In genomic region chr3:101632586-101632985, GRCh38 we compare ENCODE assay signal across 32 cellular contexts.
"Had no signal": no experiment of that assay in that cellular context is flagged by ENCODE, and none has a peak within 500 bp of the region (broad histone marks: within the 10 kb centered on the region; RNA-seq: fewer than 3 reads in every experiment).

No MANE protein-coding gene starts in this region.

- ATAC-seq: activated CD4-positive, CD25-positive, alpha-beta regulatory T cell treated with anti-CD3 and anti-CD28 coated beads, Interleukin-2, amount 50 U/mL, for 24 hours; activated CD8-positive, alpha-beta memory T cell treated with anti-CD3 and anti-CD28 coated beads, Interleukin-2, amount 10 ng/mL, durations not matched to agents 7 days and 5 days; activated T-cell treated with anti-CD3 and anti-CD28 coated beads, Interleukin-2, amount 50 U/mL, for 72 hours; body of pancreas; esophagus mucosa; foreskin keratinocyte; heart left ventricle; stimulated activated naive CD8-positive, alpha-beta T cell treated with anti-CD3 and anti-CD28 coated beads, Interleukin-15, Interleukin-2, amounts not matched to agents 100 U/mL and 50 U/mL, for 24 hours had no signal

- H3K4me1 ChIP-seq: adrenal gland, body of pancreas, colonic mucosa, foreskin keratinocyte, parathyroid adenoma, right atrium auricular region, testis, transverse colon had no signal

- H3K27me3 Mint-ChIP-seq: activated CD4-positive, alpha-beta memory T cell treated with anti-CD3 and anti-CD28 coated beads, Interleukin-2, amount 10 ng/mL, durations not matched to agents 7 days and 5 days; activated CD4-positive, alpha-beta T cell treated with anti-CD3 and anti-CD28 coated beads, Interleukin-2, amount 10 ng/mL, durations not matched to agents 7 days and 5 days; activated CD8-positive, alpha-beta memory T cell treated with anti-CD3 and anti-CD28 coated beads, Interleukin-2, amount 10 ng/mL, durations not matched to agents 7 days and 5 days; activated naive CD8-positive, alpha-beta T cell treated with anti-CD3 and anti-CD28 coated beads for 36 hours; naive B cell had no signal

- H3K4me3 Mint-ChIP-seq: activated CD4-positive, alpha-beta memory T cell treated with anti-CD3 and anti-CD28 coated beads, Interleukin-2, amount 10 ng/mL, durations not matched to agents 7 days and 5 days; activated CD4-positive, alpha-beta T cell treated with anti-CD3 and anti-CD28 coated beads, Interleukin-2, amount 10 ng/mL, durations not matched to agents 7 days and 5 days; activated CD8-positive, alpha-beta memory T cell treated with anti-CD3 and anti-CD28 coated beads, Interleukin-2, amount 10 ng/mL, durations not matched to agents 7 days and 5 days; activated naive CD8-positive, alpha-beta T cell treated with anti-CD3 and anti-CD28 coated beads for 36 hours; activated T-cell treated with anti-CD3 and anti-CD28 coated beads, Interleukin-2, amount 50 U/mL, for 72 hours; immature natural killer cell; mesothelial cell of epicardium; naive B cell; T-helper 1 cell treated with Interleukin-12 subunit alpha and Interleukin-12 subunit beta and Interleukin-4 antibody, amounts not matched to agents 30 μg/mL and 1 μg/mL, for 36 hours had no signal

- FAIRE-seq: kidney had no signal

- H3K27me3 ChIP-seq: adrenal gland, body of pancreas, colonic mucosa, dorsolateral prefrontal cortex, foreskin keratinocyte, heart left ventricle, right atrium auricular region, testis, transverse colon had no signal

- H3K36me3 Mint-ChIP-seq: activated CD8-positive, alpha-beta memory T cell treated with anti-CD3 and anti-CD28 coated beads, Interleukin-2, amount 10 ng/mL, durations not matched to agents 7 days and 5 days; activated naive CD8-positive, alpha-beta T cell treated with anti-CD3 and anti-CD28 coated beads for 36 hours; immature natural killer cell; mesothelial cell of epicardium; naive B cell had no signal

- H3K27ac ChIP-seq: adrenal gland, body of pancreas, colonic mucosa, dorsolateral prefrontal cortex, foreskin keratinocyte, heart left ventricle, parathyroid adenoma, right atrium auricular region, testis, transverse colon, WERI-Rb-1 had no signal

- H3K4me3 ChIP-seq: adrenal gland, body of pancreas, colonic mucosa, dorsolateral prefrontal cortex, heart left ventricle, right atrium auricular region, testis, transverse colon had no signal

- H3K9ac ChIP-seq: parathyroid adenoma had no signal

- DNase-seq: activated CD4-positive, alpha-beta memory T cell treated with anti-CD3 and anti-CD28 coated beads, Interleukin-2, amount 10 ng/mL, durations not matched to agents 7 days and 5 days; activated CD4-positive, alpha-beta T cell treated with anti-CD3 and anti-CD28 coated beads, Interleukin-2, amount 10 ng/mL, durations not matched to agents 7 days and 5 days; activated CD8-positive, alpha-beta memory T cell treated with anti-CD3 and anti-CD28 coated beads, Interleukin-2, amount 10 ng/mL, durations not matched to agents 7 days and 5 days; activated effector memory CD4-positive, alpha-beta T cell treated with Interleukin-2 at 50 U/mL for 16 hours; activated naive CD4-positive, alpha-beta T cell treated with Interleukin-2 at 50 U/mL for 16 hours; activated naive CD8-positive, alpha-beta T cell treated with anti-CD3 and anti-CD28 coated beads for 36 hours; activated T-cell treated with anti-CD3 and anti-CD28 coated beads for 4 hours; activated T-cell treated with anti-CD3 and anti-CD28 coated beads, Interleukin-2, amount 50 U/mL, for 72 hours; aorta; body of pancreas; colonic mucosa; dorsolateral prefrontal cortex; foreskin keratinocyte; heart left ventricle; hypothalamus; immature natural killer cell; kidney; naive B cell; nucleus accumbens; stimulated activated naive CD8-positive, alpha-beta T cell treated with anti-CD3 and anti-CD28 coated beads, Interleukin-15, Interleukin-2, amounts not matched to agents 100 U/mL and 50 U/mL, for 24 hours; SW 1271; T1000; testis; transverse colon; WERI-Rb-1 had no signal

- H3K27ac Mint-ChIP-seq: activated CD4-positive, alpha-beta memory T cell treated with anti-CD3 and anti-CD28 coated beads, Interleukin-2, amount 10 ng/mL, durations not matched to agents 7 days and 5 days; activated CD4-positive, alpha-beta T cell treated with anti-CD3 and anti-CD28 coated beads, Interleukin-2, amount 10 ng/mL, durations not matched to agents 7 days and 5 days; activated CD8-positive, alpha-beta memory T cell treated with anti-CD3 and anti-CD28 coated beads, Interleukin-2, amount 10 ng/mL, durations not matched to agents 7 days and 5 days; activated naive CD8-positive, alpha-beta T cell treated with anti-CD3 and anti-CD28 coated beads for 36 hours; activated T-cell treated with anti-CD3 and anti-CD28 coated beads, Interleukin-2, amount 50 U/mL, for 72 hours; mesothelial cell of epicardium; T-helper 1 cell treated with Interleukin-12 subunit alpha and Interleukin-12 subunit beta and Interleukin-4 antibody, amounts not matched to agents 30 μg/mL and 1 μg/mL, for 36 hours had no signal

- H3K36me3 ChIP-seq: adrenal gland, colonic mucosa, heart left ventricle, right atrium auricular region, transverse colon, WERI-Rb-1 had no signal

- H3K4me1 Mint-ChIP-seq: activated CD4-positive, alpha-beta memory T cell treated with anti-CD3 and anti-CD28 coated beads, Interleukin-2, amount 10 ng/mL, durations not matched to agents 7 days and 5 days; mesothelial cell of epicardium had no signal

- H3K79me2 ChIP-seq: parathyroid adenoma had no signal

- H2AFZ ChIP-seq: parathyroid adenoma had no signal

- H3K9me3 ChIP-seq: adrenal gland, body of pancreas, colonic mucosa, heart left ventricle, right atrium auricular region, testis, transverse colon had no signal

- H3K9me3 Mint-ChIP-seq: activated CD4-positive, alpha-beta memory T cell treated with anti-CD3 and anti-CD28 coated beads, Interleukin-2, amount 10 ng/mL, durations not matched to agents 7 days and 5 days; activated CD4-positive, alpha-beta T cell treated with anti-CD3 and anti-CD28 coated beads, Interleukin-2, amount 10 ng/mL, durations not matched to agents 7 days and 5 days; activated naive CD8-positive, alpha-beta T cell treated with anti-CD3 and anti-CD28 coated beads for 36 hours; activated T-cell treated with anti-CD3 and anti-CD28 coated beads, Interleukin-2, amount 50 U/mL, for 72 hours; immature natural killer cell; mesothelial cell of epicardium; naive B cell; T-helper 1 cell treated with Interleukin-12 subunit alpha and Interleukin-12 subunit beta and Interleukin-4 antibody, amounts not matched to agents 30 μg/mL and 1 μg/mL, for 36 hours had no signal
